ENCODE assay signal across 31 cellular contexts in genomic region chr11:77089004-77089545, GRCh38. TPM values are rescaled to one million over a fixed set of nuclear protein-coding genes. Genes with fewer than 3 reads are reported as not detected.
DNase-seq lines count a peak whose midpoint lies in the region; ATAC-seq and TF ChIP-seq lines count a peak whose summit lies in the region.
"Had no signal": no experiment of that assay in that cellular context is flagged by ENCODE, and none has a peak within 500 bp of the region (broad histone marks: within the 10 kb centered on the region; RNA-seq: fewer than 3 reads in every experiment).

No MANE protein-coding gene starts in this region.

- H3K36me3 ChIP-seq in osteoblast (ENCODE audit: insufficient read depth, low read length) (no peaks in the 10 kb centered on the region), aorta (ENCODE audit: control insufficient read depth in 1 of 2, insufficient read depth in 2 of 2, low read length in 1 of 2) (no peaks in the 10 kb centered on the region)
- H3K36me3 ChIP-seq: left lung, neural progenitor cell, prostate gland, thoracic aorta had no signal

- H4K20me1 ChIP-seq in osteoblast (ENCODE audit: insufficient read depth, low read length): peaks cover 14% of the 10 kb centered on the region

- ATAC-seq in natural killer cell treated with Interleukin-12 subunit alpha and Interleukin-12 subunit beta and Interleukin-15 and Interleukin-18, amount 100 ng/mL, for 72 hours: no peak
- ATAC-seq in natural killer cell: no peak
- ATAC-seq in aorta (ENCODE audit: low FRiP score): no peak
- no peak for ATAC-seq in GM21360 (IDR thresholded peaks at IDR 0.05; ENCODE audit: unreplicated experiment)
- ATAC-seq: activated T-helper 17 cell treated with anti-CD3 and anti-CD28 coated beads, Interleukin-2, amount 50 U/mL, for 72 hours; left lung; SK-N-SH treated with all-trans-retinoic acid at 6 μM for 48 hours had no signal

- H3K4me1 Mint-ChIP-seq in natural killer cell treated with Interleukin-12 subunit alpha and Interleukin-12 subunit beta and Interleukin-15 and Interleukin-18, amount 100 ng/mL, for 72 hours (ENCODE audit: low read depth in 2 of 2): peaks cover 0 to 2% of the 10 kb centered on the region in 2 donors
- H3K4me1 Mint-ChIP-seq in natural killer cell (peaks cover 5 to 9% of the 10 kb centered on the region in 2 donors), glutamatergic neuron (ENCODE audit: low read depth, unreplicated experiment) (no peaks in the 10 kb centered on the region)

- H3K4me3 ChIP-seq in osteoblast (ENCODE audit: insufficient read depth, low read length): no peak overlapping the region
- no peak overlapping the region for H3K4me3 ChIP-seq in aorta (ENCODE audit: low read length in 2 of 2)
- H3K4me3 ChIP-seq: left lung, neural progenitor cell, prostate gland, smooth muscle cell, thoracic aorta had no signal

- no peaks in the 10 kb centered on the region for H3K4me1 ChIP-seq in osteoblast (ENCODE audit: insufficient read depth, low read length)
- H3K4me1 ChIP-seq in aorta (ENCODE audit: control insufficient read depth in 1 of 2, insufficient read depth in 2 of 2, low read length in 2 of 2): no peaks in the 10 kb centered on the region
- H3K4me1 ChIP-seq: left lung, neural progenitor cell had no signal

- H3K27ac Mint-ChIP-seq in natural killer cell treated with Interleukin-12 subunit alpha and Interleukin-12 subunit beta and Interleukin-15 and Interleukin-18, amount 100 ng/mL, for 72 hours: no peak overlapping the region
- H3K27ac Mint-ChIP-seq in natural killer cell: no peak overlapping the region
- no peak overlapping the region for H3K27ac Mint-ChIP-seq in glutamatergic neuron (ENCODE audit: unreplicated experiment)
- H3K27ac Mint-ChIP-seq: activated naive CD8-positive, alpha-beta T cell treated with anti-CD3 and anti-CD28 coated beads, Interleukin-2, amount 10 ng/mL, durations not matched to agents 7 days and 5 days; activated T-helper 17 cell treated with anti-CD3 and anti-CD28 coated beads, Interleukin-2, amount 50 U/mL, for 72 hours; CD4-positive, alpha-beta T cell; IgD-negative memory B cell; neural progenitor cell had no signal

- 83 to 93% methylated on average over 3 of the region's 3 CpGs for whole genome bisulfite sequencing in aorta, 2 donors

- no peak overlapping the region for H3K4me2 ChIP-seq in osteoblast (ENCODE audit: insufficient read depth, low read length)
- H3K4me2 ChIP-seq: neural progenitor cell, smooth muscle cell had no signal

- no peak overlapping the region for H2AFZ ChIP-seq in osteoblast (ENCODE audit: low read length)
- H2AFZ ChIP-seq: neural progenitor cell had no signal

- DNase-seq in natural killer cell treated with Interleukin-12 subunit alpha and Interleukin-12 subunit beta and Interleukin-15 and Interleukin-18, amount 100 ng/mL, for 72 hours (ENCODE audit: low spot score): peak; percentile 52
- DNase-seq in natural killer cell (no peak), glutamatergic neuron (peak; percentile 10), osteoblast (ENCODE audit: insufficient read length, low spot score, missing footprints) (peak; percentile 71), aorta (peak; percentile 29 to 58), SKM-1 (lab: John Stamatoyannopoulos, UW; ENCODE audit: unreplicated experiment) (no peak)
- no peak for DNase-seq in stimulated activated CD4-positive, alpha-beta T cell treated with anti-CD3 and anti-CD28 coated beads, Interleukin-12 subunit alpha, Interleukin-12 subunit beta, amount 100 ng/mL, for 4 hours
- DNase-seq: activated CD4-positive, alpha-beta T cell treated with anti-CD3 and anti-CD28 coated beads, Interleukin-2, amount 50 U/mL, for 48 hours; activated CD8-positive, alpha-beta memory T cell treated with anti-CD3 and anti-CD28 coated beads, Interleukin-2, amount 50 U/mL, for 48 hours; activated naive CD8-positive, alpha-beta T cell treated with anti-CD3 and anti-CD28 coated beads, Interleukin-2, amount 10 ng/mL, durations not matched to agents 7 days and 5 days; CD4-positive, alpha-beta T cell; DMS 273 treated with DMSO at 0.1 percent for 48 hours; midbrain; NCI-H1105 treated with DMSO at 0.1 percent for 48 hours; NCI-H2029; NCI-H2227 treated with DMSO at 0.1 percent for 48 hours; NCI-H69; stimulated activated CD4-positive, alpha-beta T cell treated with anti-CD3 and anti-CD28 coated beads, Interleukin-4, amount 100 ng/mL, for 1 hour; stimulated activated naive CD4-positive, alpha-beta T cell had no signal

- no peaks in the 10 kb centered on the region for H3K27me3 Mint-ChIP-seq in natural killer cell treated with Interleukin-12 subunit alpha and Interleukin-12 subunit beta and Interleukin-15 and Interleukin-18, amount 100 ng/mL, for 72 hours
- H3K27me3 Mint-ChIP-seq in natural killer cell (ENCODE audit: low read depth in 2 of 2) (no peaks in the 10 kb centered on the region), glutamatergic neuron (ENCODE audit: unreplicated experiment) (no peaks in the 10 kb centered on the region)
- H3K27me3 Mint-ChIP-seq: activated naive CD8-positive, alpha-beta T cell treated with anti-CD3 and anti-CD28 coated beads, Interleukin-2, amount 10 ng/mL, durations not matched to agents 7 days and 5 days; activated T-helper 17 cell treated with anti-CD3 and anti-CD28 coated beads, Interleukin-2, amount 50 U/mL, for 72 hours; CD4-positive, alpha-beta T cell had no signal

- no peak for TF ChIP-seq CTCF in natural killer cell (IDR thresholded peaks at IDR 0.05)
- no peak for TF ChIP-seq CTCF in glutamatergic neuron (IDR thresholded peaks at IDR 0.05; ENCODE audit: partially characterized antibody, unreplicated experiment)
- TF ChIP-seq CTCF in osteoblast (IDR thresholded peaks at IDR 0.05; ENCODE audit: extremely low read depth, low read depth, low read length): no peak

- peaks cover 1% of the 10 kb centered on the region for H3K79me2 ChIP-seq in osteoblast (ENCODE audit: insufficient read depth, low read length)

- H3K4me3 Mint-ChIP-seq in natural killer cell treated with Interleukin-12 subunit alpha and Interleukin-12 subunit beta and Interleukin-15 and Interleukin-18, amount 100 ng/mL, for 72 hours: no peak overlapping the region
- H3K4me3 Mint-ChIP-seq in natural killer cell (no peak overlapping the region), glutamatergic neuron (ENCODE audit: unreplicated experiment) (no peak overlapping the region)
- H3K4me3 Mint-ChIP-seq: activated naive CD8-positive, alpha-beta T cell treated with anti-CD3 and anti-CD28 coated beads, Interleukin-2, amount 10 ng/mL, durations not matched to agents 7 days and 5 days; activated T-helper 17 cell treated with anti-CD3 and anti-CD28 coated beads, Interleukin-2, amount 50 U/mL, for 72 hours; CD4-positive, alpha-beta T cell; IgD-negative memory B cell; neural progenitor cell had no signal

- H3K27me3 ChIP-seq in osteoblast (ENCODE audit: insufficient read depth, low read length) (no peaks in the 10 kb centered on the region), aorta (ENCODE audit: control insufficient read depth in 1 of 2, insufficient read depth in 2 of 2, low read length in 1 of 2) (no peaks in the 10 kb centered on the region)
- H3K27me3 ChIP-seq: left lung, neural progenitor cell had no signal

- H3K36me3 Mint-ChIP-seq in natural killer cell treated with Interleukin-12 subunit alpha and Interleukin-12 subunit beta and Interleukin-15 and Interleukin-18, amount 100 ng/mL, for 72 hours: no peaks in the 10 kb centered on the region
- H3K36me3 Mint-ChIP-seq in natural killer cell (no peaks in the 10 kb centered on the region), glutamatergic neuron (ENCODE audit: unreplicated experiment) (peaks cover 4% of the 10 kb centered on the region)
- H3K36me3 Mint-ChIP-seq: activated naive CD8-positive, alpha-beta T cell treated with anti-CD3 and anti-CD28 coated beads, Interleukin-2, amount 10 ng/mL, durations not matched to agents 7 days and 5 days; IgD-negative memory B cell; neural progenitor cell had no signal

- H3K9me3 Mint-ChIP-seq in natural killer cell treated with Interleukin-12 subunit alpha and Interleukin-12 subunit beta and Interleukin-15 and Interleukin-18, amount 100 ng/mL, for 72 hours: no peaks in the 10 kb centered on the region
- H3K9me3 Mint-ChIP-seq in natural killer cell: no peaks in the 10 kb centered on the region
- H3K9me3 Mint-ChIP-seq in glutamatergic neuron (ENCODE audit: unreplicated experiment): peaks cover 5% of the 10 kb centered on the region
- H3K9me3 Mint-ChIP-seq: activated naive CD8-positive, alpha-beta T cell treated with anti-CD3 and anti-CD28 coated beads, Interleukin-2, amount 10 ng/mL, durations not matched to agents 7 days and 5 days; activated T-helper 17 cell treated with anti-CD3 and anti-CD28 coated beads, Interleukin-2, amount 50 U/mL, for 72 hours; CD4-positive, alpha-beta T cell; IgD-negative memory B cell; neural progenitor cell had no signal

- H3K27ac ChIP-seq in osteoblast (ENCODE audit: low read depth, low read length) (no peak overlapping the region), aorta (ENCODE audit: low read depth in 1 of 2, low read length in 2 of 2) (no peak overlapping the region)
- H3K27ac ChIP-seq: epithelial cell of prostate, left lung, neural progenitor cell, RWPE1, thoracic aorta had no signal

- no peaks in the 10 kb centered on the region for H3K9me3 ChIP-seq in osteoblast (ENCODE audit: low read depth, low read length)
- H3K9me3 ChIP-seq in aorta (ENCODE audit: control insufficient read depth, low read length): no peaks in the 10 kb centered on the region
- H3K9me3 ChIP-seq: left lung, prostate gland, thoracic aorta had no signal

- intact Hi-C loops in natural killer cell (cut with micrococcal nuclease): no loop called here
- intact Hi-C loops in aorta (cut with DNase I): no loop called here

RNA-seq across cellular contexts. Expression of gene OMP, which starts 13.6 kb away (rescaled TPM):
- not detected for total RNA-seq in natural killer cell treated with Interleukin-12 subunit alpha and Interleukin-12 subunit beta and Interleukin-15 and Interleukin-18, amount 100 ng/mL, for 72 hours
- total RNA-seq in natural killer cell: 1 to 10 TPM in 1 of 3 donors, under 1 TPM in 2; 0.82 to 1.4 (median 0.85) TPM
- not detected for total RNA-seq in glutamatergic neuron (ENCODE audit: unreplicated experiment)
- 0.88 TPM in 1 of 2 replicates, not detected in the other for total RNA-seq in osteoblast
- 1 to 10 TPM in 1 of 2 donors, not detected in 1; 2.1 TPM for total RNA-seq in aorta
- polyA plus RNA-seq in aorta: not detected
- total RNA-seq: activated naive CD8-positive, alpha-beta T cell treated with anti-CD3 and anti-CD28 coated beads, Interleukin-2, amount 10 ng/mL, durations not matched to agents 7 days and 5 days; activated T-helper 17 cell treated with anti-CD3 and anti-CD28 coated beads, Interleukin-2, amount 50 U/mL, for 72 hours; CD4-positive, alpha-beta T cell; fibroblast of villous mesenchyme; left lung; smooth muscle cell; thoracic aorta had no signal
- polyA plus RNA-seq: IgD-negative memory B cell, smooth muscle cell had no signal

RNA-seq across cellular contexts. Expression of gene CAPN5, which starts 22.3 kb away (rescaled TPM):
- total RNA-seq in natural killer cell treated with Interleukin-12 subunit alpha and Interleukin-12 subunit beta and Interleukin-15 and Interleukin-18, amount 100 ng/mL, for 72 hours: 1 to 10 TPM; 2.5 to 2.7 TPM
- total RNA-seq in natural killer cell (10 to 100 TPM; 32.3 to 34.5 (median 34.3) TPM), glutamatergic neuron (ENCODE audit: unreplicated experiment) (45.0 TPM), osteoblast (6.5 and 8.5 TPM in 2 replicates), aorta (10 to 100 TPM in 1 of 2 donors, 1 to 10 TPM in 1; 6.9 to 22.4 TPM)
- 10 to 100 TPM; 10.4 to 11.1 TPM for polyA plus RNA-seq in aorta

RNA-seq across cellular contexts. Expression of gene MYO7A, which starts 39.0 kb away (rescaled TPM):
- total RNA-seq in natural killer cell treated with Interleukin-12 subunit alpha and Interleukin-12 subunit beta and Interleukin-15 and Interleukin-18, amount 100 ng/mL, for 72 hours: under 1 TPM in 1 of 2 donors, not detected in 1; 0.05 TPM
- total RNA-seq in natural killer cell: 1 to 10 TPM in 1 of 3 donors, under 1 TPM in 2; 0.20 to 1.1 (median 0.68) TPM
- total RNA-seq in glutamatergic neuron (ENCODE audit: unreplicated experiment): 11.6 TPM
- total RNA-seq in osteoblast: under 0.01 TPM in 2 replicates
- total RNA-seq in aorta: 10 to 100 TPM; 11.6 to 27.9 TPM
- polyA plus RNA-seq in aorta: 1 to 10 TPM; 1.9 to 2.1 TPM
- polyA plus RNA-seq: IgD-negative memory B cell had no signal

RNA-seq across cellular contexts. Expression of gene B3GNT6, which starts 54.9 kb away (rescaled TPM):
- not detected for total RNA-seq in natural killer cell treated with Interleukin-12 subunit alpha and Interleukin-12 subunit beta and Interleukin-15 and Interleukin-18, amount 100 ng/mL, for 72 hours
- total RNA-seq in natural killer cell (not detected), glutamatergic neuron (ENCODE audit: unreplicated experiment) (not detected), osteoblast (not detected in 2 replicates), aorta (not detected)
- polyA plus RNA-seq in aorta: not detected
- total RNA-seq: activated naive CD8-positive, alpha-beta T cell treated with anti-CD3 and anti-CD28 coated beads, Interleukin-2, amount 10 ng/mL, durations not matched to agents 7 days and 5 days; activated T-helper 17 cell treated with anti-CD3 and anti-CD28 coated beads, Interleukin-2, amount 50 U/mL, for 72 hours; CD4-positive, alpha-beta T cell; fibroblast of villous mesenchyme had no signal
- polyA plus RNA-seq: IgD-negative memory B cell had no signal

Comparison
In these comparisons a context has a peak if more than half of its experiments do, and no peak if none do; other contexts are left out.
1. DNase-seq: peak in natural killer cell treated with Interleukin-12 subunit alpha and Interleukin-12 subunit beta and Interleukin-15 and Interleukin-18, amount 100 ng/mL, for 72 hours (single experiment), glutamatergic neuron (single experiment), osteoblast (single experiment) and aorta (2 of 2); none in natural killer cell (single experiment), SKM-1 (single experiment) and stimulated activated CD4-positive, alpha-beta T cell treated with anti-CD3 and anti-CD28 coated beads, Interleukin-12 subunit alpha, Interleukin-12 subunit beta, amount 100 ng/mL, for 4 hours (single experiment).